8 cellular contexts compared by ENCODE assay signal in the genomic region with DNA sequence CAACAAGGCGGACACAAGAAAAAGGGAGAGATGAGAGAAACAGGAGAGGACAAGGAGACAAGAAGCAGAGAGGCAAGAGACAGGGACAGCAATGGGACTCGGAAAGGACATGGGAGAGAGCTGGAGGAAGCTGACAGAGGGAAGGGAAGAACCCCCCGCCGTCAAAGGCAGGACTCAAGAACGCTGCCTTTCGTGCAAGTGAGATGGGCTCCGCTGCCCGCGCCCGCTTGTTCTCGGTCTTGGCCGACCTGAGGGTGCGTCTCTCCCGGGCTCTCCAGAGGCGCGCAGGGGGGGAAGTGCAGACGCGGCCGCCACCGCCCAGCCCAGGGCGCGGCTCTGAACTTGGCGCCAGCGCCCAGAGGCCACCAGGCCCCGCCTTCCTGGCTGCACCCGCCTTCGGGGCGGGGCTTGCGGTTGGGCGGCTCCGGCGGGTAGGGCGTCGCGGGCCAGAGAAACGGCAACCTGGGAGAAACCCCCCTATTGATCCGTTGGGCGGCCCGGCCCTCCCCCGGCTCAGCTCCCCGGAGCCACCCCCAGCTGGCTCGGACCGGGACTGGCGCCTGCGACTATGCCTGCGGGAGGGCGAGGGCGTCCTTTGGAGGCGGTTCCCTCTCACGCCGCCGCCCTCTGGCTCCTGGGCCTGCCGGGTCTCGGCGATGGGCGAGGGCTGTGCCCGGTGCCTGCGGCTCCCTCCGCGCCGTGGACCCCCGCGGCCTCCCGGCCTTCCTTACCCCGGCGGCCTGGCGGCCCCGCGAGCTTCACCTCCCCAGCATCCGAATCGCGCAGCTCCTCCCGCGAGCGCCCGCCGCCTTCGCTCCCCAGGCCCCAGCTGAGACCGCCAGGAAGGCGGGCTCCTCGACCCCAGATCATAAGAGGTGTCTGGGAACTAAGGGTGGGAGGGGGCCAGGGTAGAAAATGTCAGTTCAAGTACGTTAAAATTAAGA. TPM values are rescaled to one million over a fixed set of nuclear protein-coding genes. Genes with fewer than 3 reads are reported as not detected.
DNase-seq lines count a peak whose midpoint lies in the region; ATAC-seq and TF ChIP-seq lines count a peak whose summit lies in the region.

No MANE protein-coding gene starts in this region.

- H3K9me3 Mint-ChIP-seq in activated naive CD8-positive, alpha-beta T cell treated with anti-CD3 and anti-CD28 coated beads for 36 hours, result no peaks in the 10 kb centered on the region
- no peaks in the 10 kb centered on the region for H3K9me3 Mint-ChIP-seq in type B pancreatic cell

- TF ChIP-seq CTCF in cardiac muscle cell (IDR thresholded peaks at IDR 0.05; ENCODE audit: low read depth, low read length) (no peak), type B pancreatic cell (conservative IDR thresholded peaks at IDR 0.05) (no peak)

- H3K27ac Mint-ChIP-seq in activated naive CD8-positive, alpha-beta T cell treated with anti-CD3 and anti-CD28 coated beads for 36 hours, result peak overlapping the region; percentile 63
- peak overlapping the region; percentile 79 for H3K27ac Mint-ChIP-seq in type B pancreatic cell

- peak overlapping the region; percentile 90 for H3K9ac ChIP-seq in GM23248
- peak overlapping the region; percentile 32 for H3K9ac ChIP-seq in trophoblast cell (ENCODE audit: low read length)

- 2% methylated on average over 61 to 62 of the region's 82 CpGs for WGBS in GM23248 (ENCODE audit: low coverage in 1 of 2, low lambda C conversion rate in 2 of 2, missing lambda C conversion rate in 2 of 2), 2 experiments
- WGBS in trophoblast cell (ENCODE audit: extremely low coverage, insufficient coverage, insufficient read length), result no CpG with 5 or more reads among the region's 82 CpGs

- peak overlapping the region; percentile 72 for H4K8ac ChIP-seq in trophoblast cell (ENCODE audit: low read depth, low read length)

- H4K12ac ChIP-seq in trophoblast cell (ENCODE audit: low read depth, low read length), result peak overlapping the region; percentile 71

- H3K27ac ChIP-seq in GM23248 (peak overlapping the region; percentile 48), KOPT-K1 (ENCODE audit: low read depth, low read length, poor library complexity, severe bottlenecking) (peak overlapping the region; percentile 81), cardiac muscle cell (no peak overlapping the region), trophoblast cell (ENCODE audit: low read depth, low read length) (peak overlapping the region; percentile 41)

- H3K36me3 Mint-ChIP-seq in activated naive CD8-positive, alpha-beta T cell treated with anti-CD3 and anti-CD28 coated beads for 36 hours, result no peaks in the 10 kb centered on the region
- H3K36me3 Mint-ChIP-seq in type B pancreatic cell, result no peaks in the 10 kb centered on the region

- H3K4me2 ChIP-seq in GM23248 (ENCODE audit: unreplicated experiment) (peak overlapping the region; percentile 88), trophoblast cell (ENCODE audit: low read length) (peak overlapping the region; percentile 76)

- no peaks in the 10 kb centered on the region for H4K20me1 ChIP-seq in GM23248 (ENCODE audit: insufficient read depth)

- peak overlapping the region; percentile 81 for H2AFZ ChIP-seq in GM23248
- peak overlapping the region; percentile 53 for H2AFZ ChIP-seq in trophoblast cell (ENCODE audit: insufficient read depth, low read length, poor library complexity)

- peaks cover 11% of the 10 kb centered on the region; the same call in 1 of the 2 replicates for H3F3A ChIP-seq in GM23248 (ENCODE audit: insufficient read depth)

- peak overlapping the region; percentile 80 for H3K4me3 Mint-ChIP-seq in activated naive CD8-positive, alpha-beta T cell treated with anti-CD3 and anti-CD28 coated beads for 36 hours
- H3K4me3 Mint-ChIP-seq in type B pancreatic cell, result peak overlapping the region; percentile 89

- peak; percentile 89 for ATAC-seq in SK-N-SH treated with all-trans-retinoic acid at 6 μM for 48 hours

- no peaks in the 10 kb centered on the region for H3K27me3 Mint-ChIP-seq in activated naive CD8-positive, alpha-beta T cell treated with anti-CD3 and anti-CD28 coated beads for 36 hours
- H3K27me3 Mint-ChIP-seq in type B pancreatic cell, result peaks cover 49% of the 10 kb centered on the region

- H3K4me1 Mint-ChIP-seq in activated naive CD8-positive, alpha-beta T cell treated with anti-CD3 and anti-CD28 coated beads for 36 hours, result peaks cover 22% of the 10 kb centered on the region
- peaks cover 12% of the 10 kb centered on the region for H3K4me1 Mint-ChIP-seq in type B pancreatic cell (ENCODE audit: unreplicated experiment)

- no peak overlapping the region for H3K23ac ChIP-seq in trophoblast cell (ENCODE audit: low read length)

- peaks cover 15% of the 10 kb centered on the region; the same call in 1 of the 2 replicates for H3K4me1 ChIP-seq in GM23248 (ENCODE audit: insufficient read depth)
- H3K4me1 ChIP-seq in cardiac muscle cell (ENCODE audit: low read depth), result no peaks in the 10 kb centered on the region
- peaks cover 23 to 30% of the 10 kb centered on the region in 2 experiments for H3K4me1 ChIP-seq in trophoblast cell (ENCODE audit: control insufficient read depth in 1 of 2, insufficient read depth in 2 of 2, low read length in 2 of 2)

- in situ Hi-C loops in GM23248 (cut with MboI), result loop anchor here (5.0 kb wide), 2 partner anchors 177 to 1098 kb away; a partner anchor contains a TSS

- H3K79me2 ChIP-seq in GM23248 (ENCODE audit: insufficient read depth) (no peaks in the 10 kb centered on the region), trophoblast cell (ENCODE audit: control insufficient read depth, insufficient read depth, low read length, poor library complexity) (peaks cover 4% of the 10 kb centered on the region)

- no peak overlapping the region for H2AK5ac ChIP-seq in trophoblast cell (ENCODE audit: low read length)

- H3K79me1 ChIP-seq in trophoblast cell (ENCODE audit: low read length), result peaks cover 17% of the 10 kb centered on the region

- peak overlapping the region; percentile 75 for H4K91ac ChIP-seq in trophoblast cell (ENCODE audit: low read depth, low read length)

- H2BK120ac ChIP-seq in trophoblast cell (ENCODE audit: insufficient read depth, low read length, poor library complexity), result peak overlapping the region; percentile 67

- H3K27me3 ChIP-seq in GM23248 (replicated peaks; ENCODE audit: insufficient read depth) (no peaks in the 10 kb centered on the region), cardiac muscle cell (peaks cover 28% of the 10 kb centered on the region), trophoblast cell (ENCODE audit: insufficient read depth, low read length) (peaks cover 6% of the 10 kb centered on the region)

- peak overlapping the region; percentile 87 for H3K18ac ChIP-seq in trophoblast cell (ENCODE audit: low read length)

- H2BK5ac ChIP-seq in trophoblast cell (ENCODE audit: low read depth, low read length, poor library complexity), result peak overlapping the region; percentile 32

- peak overlapping the region; percentile 67 for H2BK12ac ChIP-seq in trophoblast cell (ENCODE audit: low read length)

- H3K4ac ChIP-seq in trophoblast cell (ENCODE audit: low read depth, low read length), result peak overlapping the region; percentile 16

- no peaks in the 10 kb centered on the region for H3K9me2 ChIP-seq in GM23248 (ENCODE audit: insufficient read depth)

- DNase-seq in EL, result peak; percentile 79
- peak; percentile 92 for DNase-seq in GM23248
- DNase-seq in activated naive CD8-positive, alpha-beta T cell treated with anti-CD3 and anti-CD28 coated beads for 36 hours, result peak; percentile 87
- peak; percentile 73 to 91 for DNase-seq in cardiac muscle cell (ENCODE audit: low read depth in 1 of 2, low spot score in 1 of 2)
- DNase-seq in trophoblast cell, result peak; percentile 82 to 86
- DNase-seq in type B pancreatic cell (ENCODE audit: extremely low spot score, unreplicated experiment), result peak; percentile 83

- H3K4me3 ChIP-seq in GM23248, result peak overlapping the region; percentile 77
- H3K4me3 ChIP-seq in cardiac muscle cell, result peak overlapping the region; percentile 45
- peak overlapping the region; percentile 73 for H3K4me3 ChIP-seq in trophoblast cell (ENCODE audit: low read depth, low read length)

- H3K14ac ChIP-seq in trophoblast cell (ENCODE audit: low read length), result peak overlapping the region; percentile 82

- H3K36me3 ChIP-seq in GM23248 (ENCODE audit: low read depth) (no peaks in the 10 kb centered on the region), KOPT-K1 (ENCODE audit: insufficient read depth, low read length) (no peaks in the 10 kb centered on the region), cardiac muscle cell (no peaks in the 10 kb centered on the region), trophoblast cell (ENCODE audit: control insufficient read depth in 1 of 2, insufficient read depth in 2 of 2, low read length in 2 of 2) (no peaks in the 10 kb centered on the region)

- H3K9me3 ChIP-seq in GM23248 (ENCODE audit: low read depth) (no peaks in the 10 kb centered on the region), KOPT-K1 (ENCODE audit: insufficient read depth, low read length, poor library complexity, severe bottlenecking) (no peaks in the 10 kb centered on the region), cardiac muscle cell (ENCODE audit: low read depth) (no peaks in the 10 kb centered on the region), trophoblast cell (ENCODE audit: insufficient read depth, low read depth, low read length) (no peaks in the 10 kb centered on the region)

TF ChIP-seq in SK-N-SH treated with all-trans-retinoic acid at 6 μM for 48 hours, 23 proteins besides CTCF, POLR2A, EP300 and RAD21 (continues in another document):
- TF ChIP-seq, protein P1, sequence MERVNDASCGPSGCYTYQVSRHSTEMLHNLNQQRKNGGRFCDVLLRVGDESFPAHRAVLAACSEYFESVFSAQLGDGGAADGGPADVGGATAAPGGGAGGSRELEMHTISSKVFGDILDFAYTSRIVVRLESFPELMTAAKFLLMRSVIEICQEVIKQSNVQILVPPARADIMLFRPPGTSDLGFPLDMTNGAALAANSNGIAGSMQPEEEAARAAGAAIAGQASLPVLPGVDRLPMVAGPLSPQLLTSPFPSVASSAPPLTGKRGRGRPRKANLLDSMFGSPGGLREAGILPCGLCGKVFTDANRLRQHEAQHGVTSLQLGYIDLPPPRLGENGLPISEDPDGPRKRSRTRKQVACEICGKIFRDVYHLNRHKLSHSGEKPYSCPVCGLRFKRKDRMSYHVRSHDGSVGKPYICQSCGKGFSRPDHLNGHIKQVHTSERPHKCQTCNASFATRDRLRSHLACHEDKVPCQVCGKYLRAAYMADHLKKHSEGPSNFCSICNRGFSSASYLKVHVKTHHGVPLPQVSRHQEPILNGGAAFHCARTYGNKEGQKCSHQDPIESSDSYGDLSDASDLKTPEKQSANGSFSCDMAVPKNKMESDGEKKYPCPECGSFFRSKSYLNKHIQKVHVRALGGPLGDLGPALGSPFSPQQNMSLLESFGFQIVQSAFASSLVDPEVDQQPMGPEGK (CRISPR knock-in tag; IDR thresholded peaks at IDR 0.05; ENCODE audit: borderline replicate concordance), result no peak
- no peak for TF ChIP-seq ARNTL (CRISPR knock-in tag; IDR thresholded peaks at IDR 0.05; ENCODE audit: borderline replicate concordance, low read depth)

RNA-seq across cellular contexts. Expression of a gene that starts 2.2 kb away (rescaled TPM):
- total RNA-seq in GM23248 (2014; rRNA removed; shearing (Covaris generic)), result not detected in 2 replicates
- polyA plus RNA-seq in GM23248 (2016; fragmentation: Nextera tagmentation; extraction: Ambion mirVana), result not detected in 2 replicates
- total RNA-seq in activated naive CD8-positive, alpha-beta T cell treated with anti-CD3 and anti-CD28 coated beads for 36 hours, result not detected
- not detected in 2 replicates for total RNA-seq in cardiac muscle cell
- not detected in 2 replicates for polyA plus RNA-seq in cardiac muscle cell
- polyA plus RNA-seq in trophoblast cell (2013), result 0.03 and 0.12 TPM in 2 replicates
- total RNA-seq in type B pancreatic cell (ENCODE audit: low replicate concordance), result not detected in 2 replicates
